Comparison of ENCODE assay signal across 8 cellular contexts in the genomic region with DNA sequence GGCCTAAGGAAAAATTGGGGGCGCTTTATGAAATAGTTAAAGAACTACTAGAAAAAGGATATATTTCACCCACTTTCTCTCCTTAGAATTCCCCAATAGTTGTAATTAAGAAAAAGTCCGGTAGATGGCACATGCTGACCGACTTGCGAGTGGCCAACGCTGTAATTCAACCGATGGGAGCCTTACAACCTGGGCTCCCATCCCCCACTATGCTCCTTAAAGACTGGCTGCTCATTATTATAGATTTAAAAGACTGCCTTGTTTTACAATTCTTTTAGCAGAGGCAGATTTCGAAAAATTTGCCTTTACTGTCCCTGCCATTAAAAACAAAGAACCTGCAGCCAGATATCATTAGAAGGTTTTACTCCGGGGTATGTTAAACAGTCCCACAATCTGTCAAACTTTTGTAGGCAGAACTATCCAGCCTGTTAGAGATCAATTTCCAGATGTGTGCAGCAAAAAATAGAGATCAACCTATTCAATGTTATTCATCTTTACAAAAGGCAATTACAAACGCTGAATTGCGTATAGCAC. TPM values are rescaled to one million over a fixed set of nuclear protein-coding genes. Genes with fewer than 3 reads are reported as not detected.
DNase-seq lines count a peak whose midpoint lies in the region; ATAC-seq and TF ChIP-seq lines count a peak whose summit lies in the region.

No MANE protein-coding gene starts in this region.

- peak; percentile 77 for ATAC-seq in CD8-positive, alpha-beta T cell
- ATAC-seq in GM19351 (IDR thresholded peaks at IDR 0.05; ENCODE audit: unreplicated experiment) (peak; percentile 72), HG03442 (IDR thresholded peaks at IDR 0.05; ENCODE audit: unreplicated experiment) (peak; percentile 82)

- POLR2A ChIA-PET in CD8-positive, alpha-beta T cell (lab: Charles Lee), result interaction anchor here (0.6 to 1.9 kb wide), 2 partner anchors 12 to 42 kb away, joined by 3 to 7 read pairs; a partner anchor contains a TSS

- CTCF ChIA-PET in CD8-positive, alpha-beta T cell (lab: Charles Lee), result interaction anchor here (1.0 to 1.4 kb wide), 7 partner anchors 10 to 706 kb away, joined by 3 to 8 read pairs (median 5); no protein-coding TSS in a partner anchor

- H3K9me3 Mint-ChIP-seq in CD8-positive, alpha-beta T cell, result no peaks in the 10 kb centered on the region

- peak; percentile 66 for TF ChIP-seq CTCF in CD8-positive, alpha-beta T cell (IDR thresholded peaks at IDR 0.05)
- TF ChIP-seq CTCF in epithelial cell of esophagus (IDR thresholded peaks at IDR 0.05; ENCODE audit: insufficient read depth, low read depth, low read length, missing control alignments), result peak; percentile 69

- DNase-seq in CD8-positive, alpha-beta T cell, result peak in 6 of 7 experiments; percentile 24 to 62 (median 44)
- peak; percentile 77 for DNase-seq in NCI-H460 (ENCODE audit: extremely low read depth, low read depth)
- peak; percentile 57 to 62 for DNase-seq in activated CD4-positive, alpha-beta T cell treated with anti-CD3 and anti-CD28 coated beads for 4 hours
- peak; percentile 85 for DNase-seq in epithelial cell of esophagus (ENCODE audit: low read depth)
- peak; percentile 80 for DNase-seq in midbrain (lab: John Stamatoyannopoulos, UW)
- DNase-seq in substantia nigra (lab: John Stamatoyannopoulos, UW), result peak in 27 of 49 donors; percentile 2 to 51 (median 19)

- peaks cover 3% of the 10 kb centered on the region for H3K36me3 Mint-ChIP-seq in CD8-positive, alpha-beta T cell

- no peak overlapping the region for H3K27ac ChIP-seq in CD8-positive, alpha-beta T cell (ENCODE audit: low read depth, low read length)
- no peak overlapping the region for H3K27ac ChIP-seq in substantia nigra (ENCODE audit: low read depth, low read length, poor library complexity, severe bottlenecking)

- H3K4me1 ChIP-seq in CD8-positive, alpha-beta T cell (ENCODE audit: insufficient read depth, low read length), result peaks cover 4% of the 10 kb centered on the region

- no peak overlapping the region for H3K27ac Mint-ChIP-seq in CD8-positive, alpha-beta T cell

- H3K9me3 ChIP-seq in CD8-positive, alpha-beta T cell (ENCODE audit: low read length), result no peaks in the 10 kb centered on the region

- no peaks in the 10 kb centered on the region for H3K36me3 ChIP-seq in CD8-positive, alpha-beta T cell (ENCODE audit: insufficient read depth, low read length)

- peaks cover 10% of the 10 kb centered on the region for H3K4me1 Mint-ChIP-seq in CD8-positive, alpha-beta T cell (ENCODE audit: low read depth)

- H3K27me3 ChIP-seq in CD8-positive, alpha-beta T cell (ENCODE audit: insufficient read depth, low read length), result no peaks in the 10 kb centered on the region

- no peaks in the 10 kb centered on the region for H3K27me3 Mint-ChIP-seq in CD8-positive, alpha-beta T cell (ENCODE audit: low read depth)

- H3K4me3 ChIP-seq in CD8-positive, alpha-beta T cell (ENCODE audit: low read depth, low read length), result peak overlapping the region; percentile 58
- H3K4me3 ChIP-seq in epithelial cell of esophagus (ENCODE audit: low read length), result peak overlapping the region; percentile 84

- peak overlapping the region; percentile 87 for H3K4me3 Mint-ChIP-seq in CD8-positive, alpha-beta T cell

- intact Hi-C loops in CD8-positive, alpha-beta T cell (cut with DNase I, micrococcal nuclease), result loop anchor here (1.0 to 10.0 kb wide), 10 partner anchors 12 to 1826 kb away; a partner anchor contains a TSS

RNA-seq across cellular contexts. Expression of a gene that starts 58.5 kb away (rescaled TPM):
- total RNA-seq in CD8-positive, alpha-beta T cell, result under 1 TPM; 0.58 to 0.62 TPM
- 4.1 and 5.0 TPM in 2 replicates for total RNA-seq in NCI-H460 (2014; rRNA removed; shearing (Covaris generic))
- polyA plus RNA-seq in NCI-H460 (2014; cell fraction: nucleus; rRNA removed), result 0.88 and 6.4 TPM in 2 replicates

Comparison
In these comparisons a context has a peak if more than half of its experiments do, and no peak if none do; other contexts are left out.
1. DNase-seq: peak in every context shown above with its lines; median percentile 85 in epithelial cell of esophagus; 80 in midbrain; 77 in NCI-H460; 60 in activated CD4-positive, alpha-beta T cell treated with anti-CD3 and anti-CD28 coated beads for 4 hours; 44 in CD8-positive, alpha-beta T cell; 19 in substantia nigra.